Comparison of ENCODE assay signal across 21 cellular contexts in genomic region chr12:5827591-5827990, GRCh38.
DNase-seq lines count a peak whose midpoint lies in the region; FAIRE-seq and TF ChIP-seq lines count a peak whose summit lies in the region.
"Had no signal": no experiment of that assay in that cellular context is flagged by ENCODE, and none has a peak within 500 bp of the region (broad histone marks: within the 10 kb centered on the region; RNA-seq: fewer than 3 reads in every experiment).

No MANE protein-coding gene starts in this region.

- H4K5ac ChIP-seq in H9 (ENCODE audit: insufficient read length, low read depth, low read length), result no peak overlapping the region

- no peak overlapping the region for H4K8ac ChIP-seq in H9 (replicated peaks; ENCODE audit: insufficient read length, low read depth, low read length)

- H4K91ac ChIP-seq in H9 (ENCODE audit: insufficient read length, low read depth, low read length), result no peak overlapping the region

- H3K4me1 ChIP-seq in H9 (ENCODE audit: insufficient read depth, low read length) (peaks cover 6% of the 10 kb centered on the region), endodermal cell (ENCODE audit: control insufficient read depth, insufficient read depth, low read length) (no peaks in the 10 kb centered on the region), parathyroid adenoma (no peaks in the 10 kb centered on the region)

- H3K4me3 ChIP-seq in endodermal cell (ENCODE audit: low read length) (no peak overlapping the region), parathyroid adenoma (ENCODE audit: low read depth, low read length) (peak overlapping the region; percentile 31)
- H3K4me3 ChIP-seq: GM12878, PC-9 had no signal

- no peaks in the 10 kb centered on the region for H4K20me1 ChIP-seq in H9 (ENCODE audit: control insufficient read depth, insufficient read depth, insufficient read length)

- H3K14ac ChIP-seq in H9 (ENCODE audit: insufficient read depth, low read length), result no peak overlapping the region

- H3K79me2 ChIP-seq in H9 (ENCODE audit: insufficient read depth, low read length) (no peaks in the 10 kb centered on the region), parathyroid adenoma (no peaks in the 10 kb centered on the region)

- H3K79me1 ChIP-seq in H9 (ENCODE audit: insufficient read depth, low read depth, low read length, poor library complexity, severe bottlenecking), result no peaks in the 10 kb centered on the region

- DNase-seq in Daoy (ENCODE audit: low read depth) (peak; percentile 55), H9 (peak; percentile 63), endodermal cell (peak; percentile 81), GM19239 (ENCODE audit: insufficient read length, low spot score) (no peak), GM19240 (ENCODE audit: insufficient read length, low spot score) (no peak), EL (no peak)
- DNase-seq: AML-193, MV-4-11, NCI-H187, NCI-H2107, NCI-H2227 treated with DMSO at 0.1 percent for 48 hours, NCI-H510A treated with DMSO at 0.1 percent for 48 hours, NCI-H82, PC-9, SIG-M5 had no signal

- H3K27me3 Mint-ChIP-seq in H9 (ENCODE audit: low read depth) (peaks cover 2% of the 10 kb centered on the region; the same call in 1 of the 2 replicates), endodermal cell (ENCODE audit: insufficient read depth) (peaks cover 34% of the 10 kb centered on the region)

- TF ChIP-seq CTCF in H9 (conservative IDR thresholded peaks at IDR 0.05) (no peak), endodermal cell (conservative IDR thresholded peaks at IDR 0.05) (no peak), parathyroid adenoma (IDR thresholded peaks at IDR 0.05) (no peak)

- H3K23me2 ChIP-seq in H9 (ENCODE audit: insufficient read length, low read depth, low read length, poor library complexity, severe bottlenecking), result no peaks in the 10 kb centered on the region

- H3K9me3 ChIP-seq in H9 (ENCODE audit: control insufficient read depth, low read depth, low read length), result no peaks in the 10 kb centered on the region
- peaks cover 18% of the 10 kb centered on the region for H3K9me3 ChIP-seq in endodermal cell (ENCODE audit: control insufficient read depth, low read length)
- H3K9me3 ChIP-seq in parathyroid adenoma (ENCODE audit: control insufficient read depth, low read length), result no peaks in the 10 kb centered on the region

- no peak overlapping the region for H3K27ac Mint-ChIP-seq in H9
- H3K27ac Mint-ChIP-seq in endodermal cell, result no peak overlapping the region

- H2AK5ac ChIP-seq in H9 (ENCODE audit: insufficient read length, low read length), result no peak overlapping the region

- no peak overlapping the region for H3K9ac ChIP-seq in H9 (ENCODE audit: extremely low read depth, insufficient read length, low read length)
- no peak overlapping the region for H3K9ac ChIP-seq in endodermal cell (ENCODE audit: extremely low read depth, low read length, poor library complexity, severe bottlenecking)
- H3K9ac ChIP-seq in parathyroid adenoma, result no peak overlapping the region
- H3K9ac ChIP-seq: KMS-11 had no signal

- H3K18ac ChIP-seq in H9 (ENCODE audit: insufficient read length, low read depth, low read length), result no peak overlapping the region

- no peak overlapping the region for H2BK12ac ChIP-seq in H9 (ENCODE audit: insufficient read length, low read depth, low read length)

- H2AFZ ChIP-seq in H9 (ENCODE audit: low read length) (no peak overlapping the region), parathyroid adenoma (no peak overlapping the region)

- H3K27me3 ChIP-seq in H9 (ENCODE audit: insufficient read depth, low read length), result no peaks in the 10 kb centered on the region
- H3K27me3 ChIP-seq in endodermal cell (ENCODE audit: control insufficient read depth, insufficient read depth, low read length, poor library complexity, severe bottlenecking), result no peaks in the 10 kb centered on the region
- H3K27me3 ChIP-seq in parathyroid adenoma (ENCODE audit: control insufficient read depth, insufficient read depth, low read length), result no peaks in the 10 kb centered on the region

- H3K4me1 Mint-ChIP-seq in H9 (peaks cover 25 to 27% of the 10 kb centered on the region in 2 experiments), endodermal cell (peaks cover 5% of the 10 kb centered on the region)

- H3K4ac ChIP-seq in H9 (ENCODE audit: low read depth, low read length), result no peak overlapping the region

- H3K36me3 Mint-ChIP-seq in H9 (ENCODE audit: insufficient read depth in 1 of 3, low read depth in 3 of 3) (peaks cover 14 to 25% (median 19%) of the 10 kb centered on the region in 3 experiments; a peak in 6 of 7 replicates), endodermal cell (ENCODE audit: low read depth) (peaks cover 77% of the 10 kb centered on the region)

- no peak overlapping the region for H2BK120ac ChIP-seq in H9 (ENCODE audit: low read depth, low read length, poor library complexity, severe bottlenecking)

- no peak overlapping the region for H2BK5ac ChIP-seq in H9 (ENCODE audit: insufficient read length, low read length)

- no peak for FAIRE-seq in GM19239 (lab: Jason Lieb, UNC)

- H3K9me3 Mint-ChIP-seq in H9, result peaks cover 18 to 19% of the 10 kb centered on the region in 2 experiments
- peaks cover 38% of the 10 kb centered on the region for H3K9me3 Mint-ChIP-seq in endodermal cell

- no CpG with 5 or more reads among the region's 22 CpGs for WGBS in H9 (ENCODE audit: extremely low coverage, insufficient read length, low lambda C conversion rate)
- 62 to 87% methylated on average over 12 to 22 of the region's 22 CpGs for WGBS in endodermal cell (ENCODE audit: insufficient coverage in 1 of 2, insufficient read length in 1 of 2), 2 experiments

- H3K4me2 ChIP-seq in H9 (ENCODE audit: insufficient read depth, insufficient read length, low read length) (no peak overlapping the region), parathyroid adenoma (ENCODE audit: low read length) (peak overlapping the region; percentile 51)
- H3K4me2 ChIP-seq: KMS-11, PC-9 had no signal

- no peak overlapping the region for H3K56ac ChIP-seq in H9 (ENCODE audit: insufficient read length, low read depth, low read length)

- H3K23ac ChIP-seq in H9 (ENCODE audit: insufficient read length, low read depth, low read length), result no peak overlapping the region

- H3K36me3 ChIP-seq in endodermal cell (ENCODE audit: control insufficient read depth, insufficient read depth, low read length) (no peaks in the 10 kb centered on the region), parathyroid adenoma (ENCODE audit: control insufficient read depth, insufficient read depth, low read length) (no peaks in the 10 kb centered on the region)

- H3K4me3 Mint-ChIP-seq in H9 (no peak overlapping the region), endodermal cell (no peak overlapping the region)

- H2BK20ac ChIP-seq in H9 (ENCODE audit: low read depth, low read length, poor library complexity, severe bottlenecking), result no peak overlapping the region

- no peak overlapping the region for H2BK15ac ChIP-seq in H9 (ENCODE audit: low read depth, low read length)

- no peak overlapping the region for H3K27ac ChIP-seq in H9 (ENCODE audit: insufficient read length, low read depth, low read length)
- no peak overlapping the region for H3K27ac ChIP-seq in endodermal cell (ENCODE audit: low read depth, low read length)
- H3K27ac ChIP-seq in parathyroid adenoma, result no peak overlapping the region
- H3K27ac ChIP-seq: C4-2B, HL-60, KMS-11, PC-9, RWPE1 had no signal

- H3T11ph ChIP-seq in H9 (ENCODE audit: low read length), result no peak overlapping the region

Comparison
In these comparisons a context has a peak if more than half of its experiments do, and no peak if none do; other contexts are left out.
1. DNase-seq: peak in Daoy (single experiment), H9 (single experiment) and endodermal cell (single experiment); none in GM19239 (single experiment), GM19240 (single experiment) and EL (single experiment).